7 cellular contexts compared by ENCODE assay signal in genomic region chr7:136687693-136688322, GRCh38.
DNase-seq lines count a peak whose midpoint lies in the region; ATAC-seq and TF ChIP-seq lines count a peak whose summit lies in the region.

No MANE protein-coding gene starts in this region.

- WGBS in hepatocyte (ENCODE audit: low lambda C conversion rate, missing lambda C conversion rate), result 82% methylated on average over 2 of the region's 2 CpGs

- H3K36me3 Mint-ChIP-seq in T-helper 2 cell treated with Interferon-gamma antibody and Interleukin-4, amounts not matched to agents 5 μg/mL and 100 μg/mL, for 36 hours (ENCODE audit: low read depth), result no peaks in the 10 kb centered on the region
- H3K36me3 Mint-ChIP-seq in immature natural killer cell, result no peaks in the 10 kb centered on the region

- H3K27ac ChIP-seq in RWPE1, result no peak overlapping the region
- no peak overlapping the region for H3K27ac ChIP-seq in hepatocyte

- H3K4me3 Mint-ChIP-seq in T-helper 2 cell treated with Interferon-gamma antibody and Interleukin-4, amounts not matched to agents 5 μg/mL and 100 μg/mL, for 36 hours, result no peak overlapping the region
- no peak overlapping the region for H3K4me3 Mint-ChIP-seq in immature natural killer cell

- TF ChIP-seq CTCF in GM06990 (IDR thresholded peaks at IDR 0.05; ENCODE audit: insufficient read depth, low read length, poor library complexity, severe bottlenecking), result peak; percentile 60
- peak; percentile 60 for TF ChIP-seq CTCF in RWPE1 (conservative IDR thresholded peaks at IDR 0.05; ENCODE audit: low read depth)
- peak; percentile 42 for TF ChIP-seq CTCF in hepatocyte (IDR thresholded peaks at IDR 0.05; ENCODE audit: poor library complexity)

- H3K9me3 Mint-ChIP-seq in T-helper 2 cell treated with Interferon-gamma antibody and Interleukin-4, amounts not matched to agents 5 μg/mL and 100 μg/mL, for 36 hours, result peaks cover 4% of the 10 kb centered on the region
- peaks cover 2 to 17% (median 10%) of the 10 kb centered on the region in 6 donors for H3K9me3 Mint-ChIP-seq in immature natural killer cell

- H3K79me2 ChIP-seq in hepatocyte, result no peaks in the 10 kb centered on the region

- no peaks in the 10 kb centered on the region for H3K27me3 ChIP-seq in GM06990 (replicated peaks; ENCODE audit: control insufficient read depth, insufficient read depth, low read length)
- H3K27me3 ChIP-seq in hepatocyte, result no peaks in the 10 kb centered on the region

- peak; percentile 54 for ATAC-seq in HG02798 (IDR thresholded peaks at IDR 0.05; ENCODE audit: poor library complexity, unreplicated experiment)
- ATAC-seq in HG03196 (IDR thresholded peaks at IDR 0.05; ENCODE audit: unreplicated experiment), result no peak

- H2AFZ ChIP-seq in hepatocyte, result no peak overlapping the region

- POLR2A ChIA-PET in RWPE1 (lab: Yijun Ruan, JAX; ENCODE audit: low non-redundant PET), result no interaction called here

- H3K9me3 ChIP-seq in hepatocyte (ENCODE audit: low read depth), result no peaks in the 10 kb centered on the region

- H3K4me1 Mint-ChIP-seq in T-helper 2 cell treated with Interferon-gamma antibody and Interleukin-4, amounts not matched to agents 5 μg/mL and 100 μg/mL, for 36 hours (ENCODE audit: low read depth), result no peaks in the 10 kb centered on the region
- no peaks in the 10 kb centered on the region for H3K4me1 Mint-ChIP-seq in immature natural killer cell

- H3K9me2 ChIP-seq in hepatocyte (replicated peaks; ENCODE audit: insufficient read depth), result no peaks in the 10 kb centered on the region

- H3K36me3 ChIP-seq in GM06990 (ENCODE audit: control insufficient read depth, insufficient read depth, low read length) (no peaks in the 10 kb centered on the region), hepatocyte (replicated peaks; ENCODE audit: insufficient read depth, low read depth) (no peaks in the 10 kb centered on the region)

- H3K4me2 ChIP-seq in hepatocyte, result no peak overlapping the region

- no peaks in the 10 kb centered on the region for H3K4me1 ChIP-seq in hepatocyte (ENCODE audit: insufficient read depth)

- H3K27ac Mint-ChIP-seq in T-helper 2 cell treated with Interferon-gamma antibody and Interleukin-4, amounts not matched to agents 5 μg/mL and 100 μg/mL, for 36 hours, result no peak overlapping the region
- no peak overlapping the region for H3K27ac Mint-ChIP-seq in immature natural killer cell

- DNase-seq in GM06990 (ENCODE audit: extremely low read depth, insufficient read length), result no peak
- DNase-seq in RWPE1 (ENCODE audit: low spot score), result no peak
- peak; percentile 46 for DNase-seq in hepatocyte (ENCODE audit: low spot score)
- no peak for DNase-seq in T-helper 2 cell treated with Interferon-gamma antibody and Interleukin-4, amounts not matched to agents 5 μg/mL and 100 μg/mL, for 36 hours (ENCODE audit: low spot score)
- DNase-seq in immature natural killer cell, result no peak

- H3K4me3 ChIP-seq in GM06990 (replicated peaks; ENCODE audit: low read depth, low read length) (no peak overlapping the region), hepatocyte (no peak overlapping the region)

- CTCF ChIA-PET in RWPE1 (lab: Yijun Ruan, JAX), result interaction anchor here (0.5 to 0.7 kb wide), 2 partner anchors 9 to 81 kb away, joined by 3 to 4 read pairs; no protein-coding TSS in a partner anchor

- H4K20me1 ChIP-seq in hepatocyte (ENCODE audit: insufficient read depth, poor library complexity, severe bottlenecking), result no peaks in the 10 kb centered on the region

- no peaks in the 10 kb centered on the region for H3K27me3 Mint-ChIP-seq in T-helper 2 cell treated with Interferon-gamma antibody and Interleukin-4, amounts not matched to agents 5 μg/mL and 100 μg/mL, for 36 hours (ENCODE audit: low read depth)
- no peaks in the 10 kb centered on the region for H3K27me3 Mint-ChIP-seq in immature natural killer cell (ENCODE audit: low read depth in 3 of 3)
